ENCODE assay signal across 12 cellular contexts in genomic region chr6:116495161-116495560, GRCh38. TPM values are rescaled to one million over a fixed set of nuclear protein-coding genes. Genes with fewer than 3 reads are reported as not detected.
"Had no signal": no experiment of that assay in that cellular context is flagged by ENCODE, and none has a peak within 500 bp of the region (broad histone marks: within the 10 kb centered on the region; RNA-seq: fewer than 3 reads in every experiment).

No MANE protein-coding gene starts in this region.

RNA-seq across cellular contexts. Expression of gene CALHM5, which starts 16.3 kb away (rescaled TPM):
- total RNA-seq: OCI-LY7, PC-3, PC-9, SK-MEL-5, T-cell had no signal

RNA-seq across cellular contexts. Expression of gene CALHM6, which starts 34.0 kb away (rescaled TPM):
- total RNA-seq: PC-3, PC-9, SJCRH30, SJSA1 had no signal

RNA-seq across cellular contexts. Expression of gene TRAPPC3L, which starts 50.3 kb away (rescaled TPM):
- total RNA-seq: OCI-LY7, PC-3, PC-9, Peyer's patch, Right ventricle myocardium inferior, RPMI7951, SJCRH30, SJSA1, SK-MEL-5, T-cell had no signal

RNA-seq across cellular contexts. Expression of gene CALHM4, which starts 58.4 kb away (rescaled TPM):
- total RNA-seq: OCI-LY7, PC-3, PC-9, Peyer's patch, Right ventricle myocardium inferior, Right ventricle myocardium superior, RPMI7951, SJCRH30, SJSA1, T-cell had no signal
- polyA plus RNA-seq: SK-N-SH had no signal
